9 cellular contexts compared by ENCODE assay signal in genomic region chr1:184974837-184975115, GRCh38. TPM values are rescaled to one million over a fixed set of nuclear protein-coding genes. Genes with fewer than 3 reads are reported as not detected.
DNase-seq lines count a peak whose midpoint lies in the region; ATAC-seq and TF ChIP-seq lines count a peak whose summit lies in the region.
"Had no signal": no experiment of that assay in that cellular context is flagged by ENCODE, and none has a peak within 500 bp of the region (broad histone marks: within the 10 kb centered on the region; RNA-seq: fewer than 3 reads in every experiment).

No MANE protein-coding gene starts in this region.

- H3K27me3 ChIP-seq in breast epithelium = no peaks in the 10 kb centered on the region
- peaks cover 25% of the 10 kb centered on the region for H3K27me3 ChIP-seq in mucosa of stomach (ENCODE audit: control insufficient read depth, insufficient read depth, low read length)
- no peaks in the 10 kb centered on the region for H3K27me3 ChIP-seq in testis
- no peaks in the 10 kb centered on the region for H3K27me3 ChIP-seq in brain microvascular endothelial cell (replicated peaks)

- H3K27ac Mint-ChIP-seq in stimulated activated naive CD8-positive, alpha-beta T cell treated with anti-CD3 and anti-CD28 coated beads, Interleukin-15, Interleukin-2, amounts not matched to agents 100 ng/mL and 50 ng/mL, for 24 hours = peak overlapping the region; percentile 83

- peaks cover 23% of the 10 kb centered on the region for H3K27me3 Mint-ChIP-seq in stimulated activated naive CD8-positive, alpha-beta T cell treated with anti-CD3 and anti-CD28 coated beads, Interleukin-15, Interleukin-2, amounts not matched to agents 100 ng/mL and 50 ng/mL, for 24 hours

- H3K4me3 Mint-ChIP-seq in stimulated activated naive CD8-positive, alpha-beta T cell treated with anti-CD3 and anti-CD28 coated beads, Interleukin-15, Interleukin-2, amounts not matched to agents 100 ng/mL and 50 ng/mL, for 24 hours = peak overlapping the region; percentile 78

- no peak for ATAC-seq in stimulated activated naive CD8-positive, alpha-beta T cell treated with anti-CD3 and anti-CD28 coated beads, Interleukin-15, Interleukin-2, amounts not matched to agents 100 U/mL and 50 U/mL, for 24 hours
- no peak for ATAC-seq in GM18870 (IDR thresholded peaks at IDR 0.05; ENCODE audit: unreplicated experiment)
- ATAC-seq in HG03521 (IDR thresholded peaks at IDR 0.05; ENCODE audit: unreplicated experiment) = no peak

- no peak for TF ChIP-seq CTCF in breast epithelium (IDR thresholded peaks at IDR 0.05)
- TF ChIP-seq CTCF in testis (IDR thresholded peaks at IDR 0.05) = no peak
- no peak for TF ChIP-seq CTCF in brain microvascular endothelial cell (IDR thresholded peaks at IDR 0.05; ENCODE audit: low read depth, low read length, missing control alignments)

- H3K9ac ChIP-seq in mucosa of stomach (ENCODE audit: low read length) = peak overlapping the region; percentile 78

- H3K9me3 Mint-ChIP-seq in stimulated activated naive CD8-positive, alpha-beta T cell treated with anti-CD3 and anti-CD28 coated beads, Interleukin-15, Interleukin-2, amounts not matched to agents 100 ng/mL and 50 ng/mL, for 24 hours = no peaks in the 10 kb centered on the region

- in situ Hi-C loops in brain microvascular endothelial cell (cut with HindIII; ENCODE audit: low pct_ligation_motif_present, low sequenced_read_pairs) = loop anchor here (25.0 kb wide), 1 partner anchor 162 kb away; no protein-coding TSS in a partner anchor

- H3K36me3 Mint-ChIP-seq in stimulated activated naive CD8-positive, alpha-beta T cell treated with anti-CD3 and anti-CD28 coated beads, Interleukin-15, Interleukin-2, amounts not matched to agents 100 ng/mL and 50 ng/mL, for 24 hours (ENCODE audit: low read depth) = peaks cover 9% of the 10 kb centered on the region

- intact Hi-C loops in breast epithelium (cut with DNase I; ENCODE audit: low total_unique reads) = no loop called here
- intact Hi-C loops in testis (cut with DNase I; ENCODE audit: low total_unique reads) = no loop called here

- WGBS in testis, 2 donors = 51 to 52% methylated on average over 4 of the region's 4 CpGs

- peaks cover 62% of the 10 kb centered on the region for H3K4me1 Mint-ChIP-seq in stimulated activated naive CD8-positive, alpha-beta T cell treated with anti-CD3 and anti-CD28 coated beads, Interleukin-15, Interleukin-2, amounts not matched to agents 100 ng/mL and 50 ng/mL, for 24 hours (ENCODE audit: low read depth)

- H3K27ac ChIP-seq in breast epithelium (peak overlapping the region; percentile 83 to 87), testis (no peak overlapping the region), brain microvascular endothelial cell (no peak overlapping the region)

- H3K36me3 ChIP-seq in breast epithelium (no peaks in the 10 kb centered on the region), mucosa of stomach (ENCODE audit: control insufficient read depth, insufficient read depth, low read length) (no peaks in the 10 kb centered on the region), testis (ENCODE audit: low read depth, missing control alignments) (no peaks in the 10 kb centered on the region), brain microvascular endothelial cell (replicated peaks) (no peaks in the 10 kb centered on the region)

- H3K4me3 ChIP-seq in breast epithelium (peak overlapping the region; percentile 62 to 90 (median 86)), mucosa of stomach (ENCODE audit: low read length) (no peak overlapping the region), testis (no peak overlapping the region), brain microvascular endothelial cell (ENCODE audit: low read depth, low read length) (no peak overlapping the region)

- H3K4me1 ChIP-seq in breast epithelium = peaks cover 0 to 3% of the 10 kb centered on the region in 2 donors
- peaks cover 13% of the 10 kb centered on the region for H3K4me1 ChIP-seq in mucosa of stomach (ENCODE audit: control insufficient read depth, insufficient read depth, low read length)
- H3K4me1 ChIP-seq in testis = peaks cover 4% of the 10 kb centered on the region

- TF ChIP-seq POLR2A in breast epithelium (IDR thresholded peaks at IDR 0.05) (no peak), testis (IDR thresholded peaks at IDR 0.05) (no peak)

- DNase-seq in stimulated activated naive CD8-positive, alpha-beta T cell treated with anti-CD3 and anti-CD28 coated beads, Interleukin-15, Interleukin-2, amounts not matched to agents 100 U/mL and 50 U/mL, for 24 hours = no peak
- DNase-seq in breast epithelium (ENCODE audit: low spot score in 2 of 2) = no peak
- no peak for DNase-seq in testis
- DNase-seq in brain microvascular endothelial cell = no peak
- DNase-seq: NCI-H1694 had no signal

- H3K9me3 ChIP-seq in breast epithelium (no peaks in the 10 kb centered on the region), mucosa of stomach (ENCODE audit: control insufficient read depth, low read length) (no peaks in the 10 kb centered on the region), testis (no peaks in the 10 kb centered on the region)

RNA-seq across cellular contexts. Expression of gene NIBAN1, which starts 0.5 kb away (rescaled TPM):
- total RNA-seq in breast epithelium = 10 to 100 TPM; 11.7 to 44.2 (median 34.7) TPM
- total RNA-seq in testis = 1 to 10 TPM; 2.4 to 4.0 TPM
- polyA plus RNA-seq in testis (ENCODE audit: insufficient read depth, low read depth, low replicate concordance) = 12.4 TPM

Comparison
In these comparisons a context has a peak if more than half of its experiments do, and no peak if none do; other contexts are left out.
1. H3K27ac ChIP-seq: peak in breast epithelium (2 of 2); none in testis (0 of 2) and brain microvascular endothelial cell (single experiment).
2. H3K4me3 ChIP-seq: peak in breast epithelium (3 of 3); none in mucosa of stomach (single experiment), testis (0 of 2) and brain microvascular endothelial cell (single experiment).